12 cellular contexts compared by ENCODE assay signal in the genomic region with DNA sequence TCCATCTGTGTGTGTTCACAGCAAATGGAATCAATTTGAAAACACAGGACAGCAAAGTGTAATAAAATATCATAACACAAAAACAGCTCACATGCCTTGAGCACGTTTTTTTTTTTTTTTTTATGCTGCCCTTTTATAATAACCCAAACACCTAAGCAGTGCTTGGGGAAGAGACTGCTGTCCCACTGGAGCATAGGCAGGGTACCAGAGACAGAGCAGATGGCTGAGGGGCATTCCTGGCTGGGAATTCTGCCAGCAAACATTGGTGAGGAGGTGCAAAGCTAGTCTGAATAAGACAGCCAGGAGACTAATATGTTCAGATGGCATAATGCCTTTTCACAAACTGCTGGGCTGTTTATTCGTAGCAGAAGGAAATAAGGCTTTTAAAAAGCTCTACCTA.
"Had no signal": no experiment of that assay in that cellular context is flagged by ENCODE, and none has a peak within 500 bp of the region (broad histone marks: within the 10 kb centered on the region; RNA-seq: fewer than 3 reads in every experiment).

No MANE protein-coding gene starts in this region.

- DNase-seq: activated B cell treated with CpG ODN at 0.5 μM for 24 hours; activated CD4-positive, alpha-beta memory T cell treated with anti-CD3 and anti-CD28 coated beads, Interleukin-2, amount 10 ng/mL, durations not matched to agents 7 days and 5 days; activated CD4-positive, alpha-beta T cell treated with anti-CD3 and anti-CD28 coated beads for 48 hours; activated CD8-positive, alpha-beta memory T cell treated with anti-CD3 and anti-CD28 coated beads, Interleukin-2, amount 10 ng/mL, durations not matched to agents 7 days and 5 days; dermis blood vessel endothelial cell; effector memory CD4-positive, alpha-beta T cell; midbrain; right lobe of liver; small intestine; stimulated activated CD4-positive, alpha-beta T cell treated with anti-CD3 and anti-CD28 coated beads, Interleukin-4, amount 100 ng/mL, for 1 hour; stimulated activated naive CD8-positive, alpha-beta T cell treated with anti-CD3 and anti-CD28 coated beads, Interleukin-15, amount 100 ng/mL, for 72 hours; testis had no signal

- ATAC-seq: activated CD8-positive, alpha-beta memory T cell treated with anti-CD3 and anti-CD28 coated beads, Interleukin-2, amount 10 ng/mL, durations not matched to agents 7 days and 5 days; right lobe of liver; stimulated activated naive CD8-positive, alpha-beta T cell treated with anti-CD3 and anti-CD28 coated beads, Interleukin-15, amount 100 ng/mL, for 72 hours had no signal
